9 cellular contexts compared by ENCODE assay signal in the genomic region with DNA sequence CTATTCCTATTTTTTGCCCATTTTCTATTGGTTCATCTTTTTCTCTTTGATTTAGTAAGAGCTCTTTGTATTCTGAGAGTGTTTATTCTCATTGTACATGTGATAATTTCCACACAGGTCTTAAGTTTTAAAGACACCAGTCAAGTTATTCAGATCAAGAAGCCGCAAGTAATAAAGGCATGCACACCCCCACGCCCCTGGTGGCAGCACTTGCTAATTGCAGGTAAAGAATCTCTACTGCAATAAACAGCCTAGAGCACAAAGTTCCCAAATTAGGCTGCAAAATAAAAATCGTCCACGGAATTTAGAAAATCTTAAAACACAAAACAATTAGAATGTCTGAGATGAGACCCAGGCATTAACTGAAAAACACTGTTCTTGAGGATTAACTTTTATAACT. TPM values are rescaled to one million over a fixed set of nuclear protein-coding genes. Genes with fewer than 3 reads are reported as not detected.
DNase-seq lines count a peak whose midpoint lies in the region; ATAC-seq and TF ChIP-seq lines count a peak whose summit lies in the region.
"Had no signal": no experiment of that assay in that cellular context is flagged by ENCODE, and none has a peak within 500 bp of the region (broad histone marks: within the 10 kb centered on the region; RNA-seq: fewer than 3 reads in every experiment).

No MANE protein-coding gene starts in this region.

- no peaks in the 10 kb centered on the region for H3K27me3 ChIP-seq in NT2/D1 (ENCODE audit: insufficient read depth, insufficient read length)

- H3K4me3 ChIP-seq in NT2/D1 (ENCODE audit: insufficient read length, low read depth): no peak overlapping the region

- TF ChIP-seq CTCF in chondrocyte (IDR thresholded peaks at IDR 0.05): peak; percentile 73

- H3K36me3 ChIP-seq in NT2/D1 (ENCODE audit: insufficient read depth, insufficient read length, low read length): peaks cover 3% of the 10 kb centered on the region

- ATAC-seq in activated CD4-positive, CD25-positive, alpha-beta regulatory T cell treated with anti-CD3 and anti-CD28 coated beads, Interleukin-2, amount 50 U/mL, for 24 hours: no peak
- no peak for ATAC-seq in GM21526 (IDR thresholded peaks at IDR 0.05; ENCODE audit: low FRiP score, unreplicated experiment)

- H3K36me3 Mint-ChIP-seq in chondrocyte (ENCODE audit: low read depth): peaks cover 13% of the 10 kb centered on the region

- H3K4me1 Mint-ChIP-seq in chondrocyte (ENCODE audit: low read depth): peaks cover 16% of the 10 kb centered on the region

- H3K9ac ChIP-seq in NT2/D1 (ENCODE audit: insufficient read length, low read depth): no peak overlapping the region

- peaks cover 6% of the 10 kb centered on the region; the same call in 1 of the 2 replicates for H3K9me3 ChIP-seq in NT2/D1 (ENCODE audit: insufficient read depth, low read length)

- H3K4me3 Mint-ChIP-seq in chondrocyte (ENCODE audit: unreplicated experiment): no peak overlapping the region
- H3K4me3 Mint-ChIP-seq: CD4-positive, alpha-beta memory T cell had no signal

- no peak overlapping the region for H3K27ac Mint-ChIP-seq in chondrocyte (ENCODE audit: unreplicated experiment)

- peak; percentile 55 for DNase-seq in activated CD4-positive, CD25-positive, alpha-beta regulatory T cell treated with anti-CD3 and anti-CD28 coated beads, Interleukin-2, amount 50 U/mL, for 72 hours
- DNase-seq in NT2/D1 (ENCODE audit: low read depth, low spot score) (peak; percentile 11), chondrocyte (ENCODE audit: low spot score) (no peak), NCI-H2107 (lab: John Stamatoyannopoulos, UW) (no peak), SW480 (ENCODE audit: low spot score) (no peak)
- DNase-seq in stimulated activated CD4-positive, alpha-beta T cell treated with anti-CD3 and anti-CD28 coated beads, Interleukin-15, amount 100 ng/mL, for 24 hours: peak; percentile 71

- no peaks in the 10 kb centered on the region for H3K27me3 Mint-ChIP-seq in chondrocyte (ENCODE audit: low read depth)
- H3K27me3 Mint-ChIP-seq: CD4-positive, alpha-beta memory T cell had no signal

- H3K4me1 ChIP-seq in NT2/D1 (ENCODE audit: insufficient read depth, insufficient read length): no peaks in the 10 kb centered on the region

- H3K9me3 Mint-ChIP-seq in chondrocyte (ENCODE audit: low read depth): peaks cover 3% of the 10 kb centered on the region

RNA-seq across cellular contexts. Expression of gene ST3GAL5, which starts 45.2 kb away (rescaled TPM):
- total RNA-seq in chondrocyte: 20.0 to 48.1 TPM (median 20.6 TPM) in 3 replicates

Comparison
In these comparisons a context has a peak if more than half of its experiments do, and no peak if none do; other contexts are left out.
1. DNase-seq: peak in activated CD4-positive, CD25-positive, alpha-beta regulatory T cell treated with anti-CD3 and anti-CD28 coated beads, Interleukin-2, amount 50 U/mL, for 72 hours (single experiment), NT2/D1 (single experiment) and stimulated activated CD4-positive, alpha-beta T cell treated with anti-CD3 and anti-CD28 coated beads, Interleukin-15, amount 100 ng/mL, for 24 hours (single experiment); none in chondrocyte (single experiment), NCI-H2107 (single experiment) and SW480 (single experiment).